ENCODE assay signal across 15 cellular contexts in genomic region chr18:59426855-59427254, GRCh38.
DNase-seq lines count a peak whose midpoint lies in the region; ATAC-seq and TF ChIP-seq lines count a peak whose summit lies in the region.
"Had no signal": no experiment of that assay in that cellular context is flagged by ENCODE, and none has a peak within 500 bp of the region (broad histone marks: within the 10 kb centered on the region; RNA-seq: fewer than 3 reads in every experiment).

No MANE protein-coding gene starts in this region.

- H3K27me3 Mint-ChIP-seq in CD8-positive, alpha-beta memory T cell = peaks cover 4 to 9% of the 10 kb centered on the region in 2 donors
- H3K27me3 Mint-ChIP-seq in neural progenitor cell (ENCODE audit: insufficient read depth, low read depth) = peaks cover 3% of the 10 kb centered on the region

- H3K79me2 ChIP-seq in neural progenitor cell (ENCODE audit: low read depth) = no peaks in the 10 kb centered on the region

- no peaks in the 10 kb centered on the region for H3K9me3 ChIP-seq in CD8-positive, alpha-beta memory T cell (ENCODE audit: low read length)
- no peaks in the 10 kb centered on the region for H3K9me3 ChIP-seq in neural progenitor cell (ENCODE audit: low read depth)

- CTCF ChIA-PET in CD8-positive, alpha-beta memory T cell (lab: Charles Lee) = no interaction called here

- H3K9me3 Mint-ChIP-seq in CD8-positive, alpha-beta memory T cell = no peaks in the 10 kb centered on the region
- H3K9me3 Mint-ChIP-seq in neural progenitor cell = no peaks in the 10 kb centered on the region
- H3K9me3 Mint-ChIP-seq: T-helper 2 cell treated with Interferon-gamma antibody and Interleukin-4, amounts not matched to agents 5 μg/mL and 100 μg/mL, for 36 hours had no signal

- H3K4me3 ChIP-seq in CD8-positive, alpha-beta memory T cell (ENCODE audit: low read length) = no peak overlapping the region
- no peak overlapping the region for H3K4me3 ChIP-seq in neural progenitor cell

- H3K36me3 Mint-ChIP-seq in CD8-positive, alpha-beta memory T cell = no peaks in the 10 kb centered on the region
- H3K36me3 Mint-ChIP-seq in neural progenitor cell = no peaks in the 10 kb centered on the region

- no peak overlapping the region for H3K27ac Mint-ChIP-seq in CD8-positive, alpha-beta memory T cell
- H3K27ac Mint-ChIP-seq in neural progenitor cell = no peak overlapping the region
- H3K27ac Mint-ChIP-seq: T-helper 2 cell treated with Interferon-gamma antibody and Interleukin-4, amounts not matched to agents 5 μg/mL and 100 μg/mL, for 36 hours had no signal

- no peaks in the 10 kb centered on the region for H3K4me1 ChIP-seq in foreskin keratinocyte
- H3K4me1 ChIP-seq in CD8-positive, alpha-beta memory T cell (ENCODE audit: insufficient read depth, low read length) = no peaks in the 10 kb centered on the region
- no peaks in the 10 kb centered on the region for H3K4me1 ChIP-seq in neural progenitor cell

- H3K27me3 ChIP-seq in foreskin keratinocyte = peaks cover 18% of the 10 kb centered on the region
- no peaks in the 10 kb centered on the region for H3K27me3 ChIP-seq in CD8-positive, alpha-beta memory T cell (ENCODE audit: insufficient read depth, low read length, poor library complexity, severe bottlenecking)
- H3K27me3 ChIP-seq in neural progenitor cell = no peaks in the 10 kb centered on the region

- DNase-seq in NCI-H345 (lab: John Stamatoyannopoulos, UW) = peak; percentile 13
- no peak for DNase-seq in NCI-H345 treated with DMSO at 0.1 percent for 48 hours (lab: John Stamatoyannopoulos, UW; ENCODE audit: unreplicated experiment)
- DNase-seq in NCI-H146 (lab: John Stamatoyannopoulos, UW) = peak; percentile 42
- peak; percentile 77 for DNase-seq in NCI-H748 treated with DMSO at 0.1 percent for 48 hours (lab: John Stamatoyannopoulos, UW)
- peak; percentile 21 to 52 for DNase-seq in foreskin keratinocyte
- DNase-seq in CD8-positive, alpha-beta memory T cell = no peak
- DNase-seq in neural progenitor cell (ENCODE audit: low spot score) = no peak
- no peak for DNase-seq in medulla oblongata (ENCODE audit: extremely low spot score)
- DNase-seq: C1 segment of cervical spinal cord, KG1, NCI-H1694, NCI-H524, Right ventricle myocardium superior, SW 1271 had no signal

- TF ChIP-seq CTCF in foreskin keratinocyte (conservative IDR thresholded peaks at IDR 0.05) (no peak), neural progenitor cell (IDR thresholded peaks at IDR 0.05) (no peak)

- H3K27ac ChIP-seq in foreskin keratinocyte = no peak overlapping the region
- no peak overlapping the region for H3K27ac ChIP-seq in CD8-positive, alpha-beta memory T cell (ENCODE audit: low read depth, low read length)
- H3K27ac ChIP-seq in neural progenitor cell = no peak overlapping the region

- no peak overlapping the region for H3K4me2 ChIP-seq in neural progenitor cell

- H3F3A ChIP-seq in neural progenitor cell (ENCODE audit: low read depth) = no peaks in the 10 kb centered on the region

- POLR2A ChIA-PET in CD8-positive, alpha-beta memory T cell (lab: Charles Lee) = no interaction called here

- no peak overlapping the region for H2AFZ ChIP-seq in neural progenitor cell (replicated peaks)

- H3K36me3 ChIP-seq in CD8-positive, alpha-beta memory T cell (ENCODE audit: insufficient read depth, low read length) = no peaks in the 10 kb centered on the region
- H3K36me3 ChIP-seq in neural progenitor cell = no peaks in the 10 kb centered on the region

- peak; percentile 51 for ATAC-seq in foreskin keratinocyte

- no peak overlapping the region for H3K9ac ChIP-seq in neural progenitor cell

- no peaks in the 10 kb centered on the region for H3K4me1 Mint-ChIP-seq in CD8-positive, alpha-beta memory T cell
- no peaks in the 10 kb centered on the region for H3K4me1 Mint-ChIP-seq in neural progenitor cell

- no peak overlapping the region for H3K4me3 Mint-ChIP-seq in CD8-positive, alpha-beta memory T cell
- no peak overlapping the region for H3K4me3 Mint-ChIP-seq in neural progenitor cell
- H3K4me3 Mint-ChIP-seq: T-helper 2 cell treated with Interferon-gamma antibody and Interleukin-4, amounts not matched to agents 5 μg/mL and 100 μg/mL, for 36 hours had no signal

- no peaks in the 10 kb centered on the region for H4K20me1 ChIP-seq in neural progenitor cell (ENCODE audit: low read depth)

Comparison
In these comparisons a context has a peak if more than half of its experiments do, and no peak if none do; other contexts are left out.
1. DNase-seq: peak in NCI-H345 (single experiment), NCI-H146 (single experiment), NCI-H748 treated with DMSO at 0.1 percent for 48 hours (single experiment) and foreskin keratinocyte (2 of 2); none in NCI-H345 treated with DMSO at 0.1 percent for 48 hours (single experiment), CD8-positive, alpha-beta memory T cell (0 of 5), neural progenitor cell (single experiment) and medulla oblongata (single experiment).